Comparison of ENCODE assay signal across 8 cellular contexts in genomic region chr2:109898462-109899336, GRCh38. TPM values are rescaled to one million over a fixed set of nuclear protein-coding genes. Genes with fewer than 3 reads are reported as not detected.
DNase-seq lines count a peak whose midpoint lies in the region; ATAC-seq, FAIRE-seq and TF ChIP-seq lines count a peak whose summit lies in the region.
"Not testable (repeated sequence)": the region's sequence is repeated elsewhere in the genome, so short reads cannot be mapped to it uniquely, and the experiment has no call there.

Gene LIMS3, plus strand, starts transcription at chr2:109898688. Its CDS starts 41 bp downstream, at chr2:109898729.

- not testable (repeated sequence) for BruUV-seq in HCT116 (replicated peaks; lab: Mats Ljungman, UMichigan); K562 (replicated peaks; lab: Mats Ljungman, UMichigan)

- not testable (repeated sequence) for H3K4me2 ChIP-seq in HCT116 (ENCODE audit: low read length); K562 (ENCODE audit: insufficient read depth, low read length)

- TF ChIP-seq RAD21 in HCT116 (IDR thresholded peaks at IDR 0.05; ENCODE audit: low read depth); K562 (CRISPR knock-in tag; conservative IDR thresholded peaks at IDR 0.05 in 1 of 2, IDR thresholded peaks at IDR 0.05 in 1 of 2): not testable (repeated sequence)

- TF ChIP-seq EP300 in K562 (IDR thresholded peaks at IDR 0.05; ENCODE audit: low read length) = not testable (repeated sequence)

- not testable (repeated sequence) for H3K9ac ChIP-seq in HCT116 (ENCODE audit: low read length); K562 (ENCODE audit: insufficient read depth in 1 of 2, low read depth in 2 of 2, low read length in 2 of 2)

- POLR2A ChIA-PET in HCT116 (lab: Charles Lee); K562 (lab: Yijun Ruan, JAX): not testable (repeated sequence)

- WGBS in K562 (ENCODE audit: insufficient coverage, low coverage, missing lambda C conversion rate) = no CpG with 5 or more reads among the region's 28 CpGs
- no CpG with 5 or more reads among the region's 28 CpGs for WGBS in heart left ventricle, 4 donors
- no CpG with 5 or more reads among the region's 28 CpGs for WGBS in psoas muscle, 3 donors

- H4K20me1 ChIP-seq in HCT116 (ENCODE audit: insufficient read depth); K562 (replicated peaks; ENCODE audit: control insufficient read depth, insufficient read depth, low read length): not testable (repeated sequence)

- not testable (repeated sequence) for H3K27ac ChIP-seq in HCT116 (ENCODE audit: low read depth, low read length); K562 (ENCODE audit: extremely low read depth, low read depth, low read length); heart left ventricle; psoas muscle; upper lobe of right lung

- H2AFZ ChIP-seq in HCT116 (ENCODE audit: low read depth, low read length, poor library complexity, severe bottlenecking); K562 (ENCODE audit: low read depth, low read length): not testable (repeated sequence)

- not testable (repeated sequence) for H3K79me2 ChIP-seq in HCT116 (ENCODE audit: insufficient read depth, low read length); K562 (ENCODE audit: control insufficient read depth, insufficient read depth, low read length)

- in situ Hi-C loops in K562 (cut with MboI) = not testable (repeated sequence)

- ATAC-seq in HCT116 (0 out of 2 replicates have a peak, but pooled peaks have one; percentile 14), K562 (peak; percentile 82), esophagus mucosa (peak; percentile 52), heart left ventricle (peak; percentile 97 to 99 (median 98)), left lobe of liver (peak; percentile 27), psoas muscle (peak; percentile 78 to 87 (median 85)), upper lobe of right lung (peak; percentile 58)

- H3K27me3 ChIP-seq in HCT116 (ENCODE audit: insufficient read depth, low read length); K562 (ENCODE audit: control insufficient read depth in 2 of 2, insufficient read depth in 2 of 2, low read length in 2 of 2); heart left ventricle; psoas muscle (ENCODE audit: insufficient read depth in 3 of 3, low read length in 2 of 3); upper lobe of right lung: not testable (repeated sequence)

- not testable (repeated sequence) for H3K36me3 ChIP-seq in HCT116 (ENCODE audit: control insufficient read depth in 1 of 2, insufficient read depth in 2 of 2, low read length in 2 of 2); K562 (ENCODE audit: control insufficient read depth, insufficient read depth, low read length); heart left ventricle; psoas muscle (ENCODE audit: insufficient read depth in 1 of 2, low read depth in 1 of 2); upper lobe of right lung

- H3K9me2 ChIP-seq in HCT116 (ENCODE audit: insufficient read depth) = not testable (repeated sequence)

- H3K4me1 ChIP-seq in HCT116 (ENCODE audit: control insufficient read depth in 1 of 2, insufficient read depth in 2 of 2, low read length in 2 of 2); K562 (replicated peaks in 1 of 2; ENCODE audit: control insufficient read depth in 2 of 2, insufficient read depth in 2 of 2, low read length in 2 of 2); heart left ventricle; psoas muscle; upper lobe of right lung: not testable (repeated sequence)

- not testable (repeated sequence) for H3K9me1 ChIP-seq in K562 (ENCODE audit: control insufficient read depth, insufficient read depth, low read length)

- TF ChIP-seq POLR2A in HCT116 (IDR thresholded peaks at IDR 0.05; ENCODE audit: borderline replicate concordance, extremely low read depth, insufficient read depth, insufficient read length); K562 (conservative IDR thresholded peaks at IDR 0.05); heart left ventricle (IDR thresholded peaks at IDR 0.05): not testable (repeated sequence)

- RAD21 ChIA-PET in HCT116 (lab: Charles Lee; ENCODE audit: low non-redundant PET in 1 of 2, low total read pairs in 2 of 2, uncharacterized antibody in 2 of 2, unreplicated experiment in 2 of 2) = not testable (repeated sequence)

- H3K9me3 ChIP-seq in HCT116 (ENCODE audit: control insufficient read depth in 1 of 2, insufficient read depth in 1 of 2, low read depth in 1 of 2, low read length in 2 of 2); K562 (replicated peaks; ENCODE audit: control insufficient read depth, insufficient read depth, low read depth, low read length); heart left ventricle; psoas muscle; upper lobe of right lung: not testable (repeated sequence)

- CTCF ChIA-PET in HCT116 (lab: Charles Lee); K562 (lab: Yijun Ruan, JAX; ENCODE audit: low intra/inter-chr PET ratio): not testable (repeated sequence)

- intact Hi-C loops in HCT116 (cut with micrococcal nuclease); K562 (cut with micrococcal nuclease); heart left ventricle (cut with DNase I); psoas muscle (cut with DNase I); upper lobe of right lung (cut with DNase I): not testable (repeated sequence)

- H3K4me3 ChIP-seq in HCT116 (replicated peaks in 1 of 2; ENCODE audit: low read depth in 1 of 2, low read length in 2 of 2); K562; heart left ventricle; psoas muscle; upper lobe of right lung: not testable (repeated sequence)

- not testable (repeated sequence) for FAIRE-seq in K562 (lab: Jason Lieb, UNC)

- not testable (repeated sequence) for DNase-seq in HCT116 (ENCODE audit: low read depth, low spot score); K562 (ENCODE audit: extremely low read depth in 1 of 4, low spot score in 3 of 4); heart left ventricle; left lobe of liver (ENCODE audit: low spot score); lung microvascular endothelial cell (ENCODE audit: low read depth in 2 of 2); psoas muscle; upper lobe of right lung

- TF ChIP-seq CTCF in HCT116 (IDR thresholded peaks at IDR 0.05 in 2 of 3, conservative IDR thresholded peaks at IDR 0.05 in 1 of 3; ENCODE audit: borderline replicate concordance in 1 of 3, insufficient read depth in 1 of 3, low read depth in 2 of 3, low read length in 2 of 3); K562 (IDR thresholded peaks at IDR 0.05 in 2 of 3, conservative IDR thresholded peaks at IDR 0.05 in 1 of 3; ENCODE audit: insufficient read depth in 2 of 3, low read depth in 1 of 3, low read length in 3 of 3); heart left ventricle (IDR thresholded peaks at IDR 0.05); psoas muscle (IDR thresholded peaks at IDR 0.05); upper lobe of right lung (IDR thresholded peaks at IDR 0.05): not testable (repeated sequence)

RNA-seq across cellular contexts. Expression of gene LIMS3, which starts in this region (rescaled TPM):
- total RNA-seq in HCT116 (2021; ENCODE audit: unreplicated experiment) (1.1 TPM), K562 (2014; rRNA removed) (0.77 and 1.2 TPM in 2 replicates), K562 (2014; rRNA removed; fragmentation: Illumina TruSeq; extraction: Trizol) (2.1 and 2.9 TPM in 2 replicates), K562 (2015; rRNA removed; fragmentation: Illumina TruSeq; extraction: Trizol) (0.36 and 2.1 TPM in 2 replicates), K562 (2021) (0.74 and 1.8 TPM in 2 replicates), esophagus mucosa (not detected), heart left ventricle (1 to 10 TPM; 2.3 to 8.2 (median 3.9) TPM), left lobe of liver (not detected), lung microvascular endothelial cell (5.4 and 15.5 TPM in 2 replicates), psoas muscle (10 to 100 TPM in 1 of 4 donors, 1 to 10 TPM in 3; 2.8 to 24.4 (median 6.1) TPM), upper lobe of right lung (3.1 TPM)
- 0.61 and 1.00 TPM in 2 replicates for polyA plus RNA-seq in HCT116 (2012)
- 0.67 and 2.2 TPM in 2 replicates for total RNA-seq in K562 (2011; cell fraction: chromatin; rRNA removed; ENCODE audit: low replicate concordance)
- total RNA-seq in K562 (2011; cell fraction: nucleolus; rRNA removed) = 0.83 and 1.3 TPM in 2 replicates
- 1.9 and 3.6 TPM in 2 replicates for total RNA-seq in K562 (2011; cell fraction: nucleoplasm; rRNA removed)
- polyA plus RNA-seq in K562 (2011; rRNA removed) (1.5 and 4.5 TPM in 2 replicates), K562 (2014; fragmentation: Illumina TruSeq; extraction: Trizol) (1.2 and 1.5 TPM in 2 replicates), K562 (2014; fragmentation: Nextera tagmentation; extraction: Ambion mirVana) (1 to 10 TPM; 1.5 to 1.9 TPM), K562 (2014; rRNA removed) (0.73 and 1.9 TPM in 2 replicates), heart left ventricle (1 to 10 TPM in 1 of 2 donors, under 1 TPM in 1; 0.61 to 2.7 TPM), psoas muscle (1 to 10 TPM; 2.5 to 9.9 (median 5.6) TPM)
- polyA plus RNA-seq in K562 (2011; cell fraction: cytosol; rRNA removed) = 0.42 and 0.72 TPM in 2 replicates
- 0.14 and 0.37 TPM in 2 replicates for polyA plus RNA-seq in K562 (2011; cell fraction: nucleus; rRNA removed)
- 0.69 and 2.8 TPM in 2 replicates for polyA plus RNA-seq in K562 (2012)
- 1.2 and 2.1 TPM in 2 replicates for polyA minus RNA-seq in K562 (2011; rRNA and poly(A)+ RNA removed)
- polyA minus RNA-seq in K562 (2011; cell fraction: cytosol; rRNA and poly(A)+ RNA removed) = 5.0 TPM in 1 of 2 replicates, not detected in the other
- polyA minus RNA-seq in K562 (2011; cell fraction: nucleus; rRNA and poly(A)+ RNA removed) = 0.67 and 0.89 TPM in 2 replicates

Comparison
In these comparisons a context has a peak if more than half of its experiments do, and no peak if none do; other contexts are left out.
1. Peak in ATAC-seq in esophagus mucosa; RNA of the gene not detected or under 1 TPM.
2. Peak in ATAC-seq in left lobe of liver; RNA of the gene not detected or under 1 TPM.
3. ATAC-seq: peak in every context shown above with its lines; median percentile 98 in heart left ventricle; 85 in psoas muscle; 82 in K562; 58 in upper lobe of right lung; 52 in esophagus mucosa; 27 in left lobe of liver; 14 in HCT116.